In genomic region chr12:55818886-55819285, GRCh38 we compare ENCODE assay signal across 1 cellular context.
TF ChIP-seq lines count a peak whose summit lies in the region.

No MANE protein-coding gene starts in this region.

TF ChIP-seq in SK-N-SH, 30 proteins besides CTCF, POLR2A, EP300 and RAD21 (continued from another document):
- TF ChIP-seq ZBTB33 (IDR thresholded peaks at IDR 0.05; ENCODE audit: borderline replicate concordance, low read depth) (no peak), RXRA (IDR thresholded peaks at IDR 0.05; ENCODE audit: borderline replicate concordance, low read depth) (no peak), RFX5 (IDR thresholded peaks at IDR 0.05; ENCODE audit: low read length) (no peak), MEF2A (IDR thresholded peaks at IDR 0.05; ENCODE audit: borderline replicate concordance, low read depth) (no peak), EZH2phosphoT487 (IDR thresholded peaks at IDR 0.05; ENCODE audit: borderline replicate concordance, low read depth) (no peak)
- TF ChIP-seq, protein P1, sequence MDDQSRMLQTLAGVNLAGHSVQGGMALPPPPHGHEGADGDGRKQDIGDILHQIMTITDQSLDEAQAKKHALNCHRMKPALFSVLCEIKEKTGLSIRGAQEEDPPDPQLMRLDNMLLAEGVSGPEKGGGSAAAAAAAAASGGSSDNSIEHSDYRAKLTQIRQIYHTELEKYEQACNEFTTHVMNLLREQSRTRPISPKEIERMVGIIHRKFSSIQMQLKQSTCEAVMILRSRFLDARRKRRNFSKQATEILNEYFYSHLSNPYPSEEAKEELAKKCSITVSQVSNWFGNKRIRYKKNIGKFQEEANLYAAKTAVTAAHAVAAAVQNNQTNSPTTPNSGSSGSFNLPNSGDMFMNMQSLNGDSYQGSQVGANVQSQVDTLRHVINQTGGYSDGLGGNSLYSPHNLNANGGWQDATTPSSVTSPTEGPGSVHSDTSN (IDR thresholded peaks at IDR 0.05) = no peak
- TF ChIP-seq, protein P2, sequence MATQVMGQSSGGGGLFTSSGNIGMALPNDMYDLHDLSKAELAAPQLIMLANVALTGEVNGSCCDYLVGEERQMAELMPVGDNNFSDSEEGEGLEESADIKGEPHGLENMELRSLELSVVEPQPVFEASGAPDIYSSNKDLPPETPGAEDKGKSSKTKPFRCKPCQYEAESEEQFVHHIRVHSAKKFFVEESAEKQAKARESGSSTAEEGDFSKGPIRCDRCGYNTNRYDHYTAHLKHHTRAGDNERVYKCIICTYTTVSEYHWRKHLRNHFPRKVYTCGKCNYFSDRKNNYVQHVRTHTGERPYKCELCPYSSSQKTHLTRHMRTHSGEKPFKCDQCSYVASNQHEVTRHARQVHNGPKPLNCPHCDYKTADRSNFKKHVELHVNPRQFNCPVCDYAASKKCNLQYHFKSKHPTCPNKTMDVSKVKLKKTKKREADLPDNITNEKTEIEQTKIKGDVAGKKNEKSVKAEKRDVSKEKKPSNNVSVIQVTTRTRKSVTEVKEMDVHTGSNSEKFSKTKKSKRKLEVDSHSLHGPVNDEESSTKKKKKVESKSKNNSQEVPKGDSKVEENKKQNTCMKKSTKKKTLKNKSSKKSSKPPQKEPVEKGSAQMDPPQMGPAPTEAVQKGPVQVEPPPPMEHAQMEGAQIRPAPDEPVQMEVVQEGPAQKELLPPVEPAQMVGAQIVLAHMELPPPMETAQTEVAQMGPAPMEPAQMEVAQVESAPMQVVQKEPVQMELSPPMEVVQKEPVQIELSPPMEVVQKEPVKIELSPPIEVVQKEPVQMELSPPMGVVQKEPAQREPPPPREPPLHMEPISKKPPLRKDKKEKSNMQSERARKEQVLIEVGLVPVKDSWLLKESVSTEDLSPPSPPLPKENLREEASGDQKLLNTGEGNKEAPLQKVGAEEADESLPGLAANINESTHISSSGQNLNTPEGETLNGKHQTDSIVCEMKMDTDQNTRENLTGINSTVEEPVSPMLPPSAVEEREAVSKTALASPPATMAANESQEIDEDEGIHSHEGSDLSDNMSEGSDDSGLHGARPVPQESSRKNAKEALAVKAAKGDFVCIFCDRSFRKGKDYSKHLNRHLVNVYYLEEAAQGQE (IDR thresholded peaks at IDR 0.05; ENCODE audit: low read depth, low read length) = no peak
